In genomic region chr22:42892156-42892555, GRCh38 we compare ENCODE assay signal across 18 cellular contexts. TPM values are rescaled to one million over a fixed set of nuclear protein-coding genes. Genes with fewer than 3 reads are reported as not detected.
DNase-seq lines count a peak whose midpoint lies in the region; ATAC-seq, FAIRE-seq and TF ChIP-seq lines count a peak whose summit lies in the region.
"Had no signal": no experiment of that assay in that cellular context is flagged by ENCODE, and none has a peak within 500 bp of the region (broad histone marks: within the 10 kb centered on the region; RNA-seq: fewer than 3 reads in every experiment).

No MANE protein-coding gene starts in this region.

- no peak for TF ChIP-seq CTCF in heart left ventricle (IDR thresholded peaks at IDR 0.05)

- no peak for DNase-seq in activated naive CD4-positive, alpha-beta T cell treated with anti-CD3 and anti-CD28 coated beads, Interleukin-2, amount 50 U/mL, for 16 hours
- DNase-seq in heart left ventricle (no peak), urothelium cell line (ENCODE audit: low spot score) (no peak), NCI-H1930 (lab: John Stamatoyannopoulos, UW) (no peak), DMS79 (lab: John Stamatoyannopoulos, UW) (no peak), ureter (ENCODE audit: low spot score) (no peak)
- DNase-seq in natural killer cell treated with Interleukin-12 subunit alpha and Interleukin-12 subunit beta and Interleukin-15 and Interleukin-18, amount 100 ng/mL, for 72 hours (ENCODE audit: low spot score), result no peak
- DNase-seq: activated CD4-positive, alpha-beta T cell treated with anti-CD3 and anti-CD28 coated beads, Interleukin-2, amount 50 U/mL, for 4 hours; erythroblast; HCEC 1CT; IMR-90; NCI-H526 treated with DMSO at 0.1 percent for 48 hours; PC-9 had no signal

- no peaks in the 10 kb centered on the region for H3K9me3 Mint-ChIP-seq in activated naive CD4-positive, alpha-beta T cell treated with anti-CD3 and anti-CD28 coated beads, Interleukin-2, amount 50 U/mL, for 24 hours
- H3K9me3 Mint-ChIP-seq in natural killer cell treated with Interleukin-12 subunit alpha and Interleukin-12 subunit beta and Interleukin-15 and Interleukin-18, amount 100 ng/mL, for 72 hours, result no peaks in the 10 kb centered on the region
- H3K9me3 Mint-ChIP-seq: activated T-helper 1 cell treated with anti-CD3 and anti-CD28 coated beads, Interleukin-12 subunit alpha, Interleukin-12 subunit beta, Interleukin-2, Interleukin-4 antibody, amounts not matched to agents 30 ng/mL and 10 ng/mL and 1 ng/mL, durations not matched to agents 14 hours and 24 hours and 36 hours had no signal

- no peaks in the 10 kb centered on the region for H3K27me3 ChIP-seq in heart left ventricle

- H3K4me1 ChIP-seq in heart left ventricle, result peaks cover 0 to 90% (median 51%) of the 10 kb centered on the region in 12 donors
- H3K4me1 ChIP-seq: A549 had no signal

- peak overlapping the region; percentile 46 for H3K27ac Mint-ChIP-seq in activated naive CD4-positive, alpha-beta T cell treated with anti-CD3 and anti-CD28 coated beads, Interleukin-2, amount 50 U/mL, for 24 hours
- H3K27ac Mint-ChIP-seq in natural killer cell treated with Interleukin-12 subunit alpha and Interleukin-12 subunit beta and Interleukin-15 and Interleukin-18, amount 100 ng/mL, for 72 hours, result peak overlapping the region; percentile 72 to 88
- H3K27ac Mint-ChIP-seq: activated T-helper 1 cell treated with anti-CD3 and anti-CD28 coated beads, Interleukin-12 subunit alpha, Interleukin-12 subunit beta, Interleukin-2, Interleukin-4 antibody, amounts not matched to agents 30 ng/mL and 10 ng/mL and 1 ng/mL, durations not matched to agents 14 hours and 24 hours and 36 hours had no signal

- peaks cover 0 to 62% (median 35%) of the 10 kb centered on the region in 9 donors for H3K36me3 ChIP-seq in heart left ventricle

- no peak for TF ChIP-seq POLR2A in heart left ventricle (IDR thresholded peaks at IDR 0.05)

- peak; percentile 5 for FAIRE-seq in urothelium cell line (lab: Jason Lieb, UNC)
- FAIRE-seq: A549, islet of Langerhans had no signal

- no peaks in the 10 kb centered on the region for H3K27me3 Mint-ChIP-seq in activated naive CD4-positive, alpha-beta T cell treated with anti-CD3 and anti-CD28 coated beads, Interleukin-2, amount 50 U/mL, for 24 hours
- H3K27me3 Mint-ChIP-seq in natural killer cell treated with Interleukin-12 subunit alpha and Interleukin-12 subunit beta and Interleukin-15 and Interleukin-18, amount 100 ng/mL, for 72 hours, result no peaks in the 10 kb centered on the region

- peak; percentile 3 to 12 (median 9) for ATAC-seq in heart left ventricle
- ATAC-seq in natural killer cell treated with Interleukin-12 subunit alpha and Interleukin-12 subunit beta and Interleukin-15 and Interleukin-18, amount 100 ng/mL, for 72 hours, result peak; percentile 36 to 54
- ATAC-seq: A549 had no signal

- H3K4me3 Mint-ChIP-seq in activated naive CD4-positive, alpha-beta T cell treated with anti-CD3 and anti-CD28 coated beads, Interleukin-2, amount 50 U/mL, for 24 hours, result no peak overlapping the region
- H3K4me3 Mint-ChIP-seq in natural killer cell treated with Interleukin-12 subunit alpha and Interleukin-12 subunit beta and Interleukin-15 and Interleukin-18, amount 100 ng/mL, for 72 hours, result no peak overlapping the region
- H3K4me3 Mint-ChIP-seq: activated T-helper 1 cell treated with anti-CD3 and anti-CD28 coated beads, Interleukin-12 subunit alpha, Interleukin-12 subunit beta, Interleukin-2, Interleukin-4 antibody, amounts not matched to agents 30 ng/mL and 10 ng/mL and 1 ng/mL, durations not matched to agents 14 hours and 24 hours and 36 hours had no signal

- 41 to 65% (median 51%) methylated on average over 9 of the region's 9 CpGs for WGBS in heart left ventricle, 4 donors

- no peaks in the 10 kb centered on the region for H3K9me3 ChIP-seq in heart left ventricle
- H3K9me3 ChIP-seq: A549 had no signal

- H3K4me3 ChIP-seq in heart left ventricle, result no peak overlapping the region
- H3K4me3 ChIP-seq: A549, coronary artery, PC-9 had no signal

- intact Hi-C loops in heart left ventricle (cut with DNase I), result no loop called here

- H3K27ac ChIP-seq in heart left ventricle, result peak overlapping the region in 11 of 12 donors; percentile 30 to 86 (median 73)
- H3K27ac ChIP-seq: A549, coronary artery, PC-9 had no signal

- peaks cover 47% of the 10 kb centered on the region for H3K4me1 Mint-ChIP-seq in activated naive CD4-positive, alpha-beta T cell treated with anti-CD3 and anti-CD28 coated beads, Interleukin-2, amount 50 U/mL, for 24 hours
- peaks cover 53 to 78% of the 10 kb centered on the region in 2 donors for H3K4me1 Mint-ChIP-seq in natural killer cell treated with Interleukin-12 subunit alpha and Interleukin-12 subunit beta and Interleukin-15 and Interleukin-18, amount 100 ng/mL, for 72 hours (ENCODE audit: low read depth in 2 of 2)

- peaks cover 3% of the 10 kb centered on the region for H3K36me3 Mint-ChIP-seq in activated naive CD4-positive, alpha-beta T cell treated with anti-CD3 and anti-CD28 coated beads, Interleukin-2, amount 50 U/mL, for 24 hours
- H3K36me3 Mint-ChIP-seq in natural killer cell treated with Interleukin-12 subunit alpha and Interleukin-12 subunit beta and Interleukin-15 and Interleukin-18, amount 100 ng/mL, for 72 hours, result peaks cover 6% of the 10 kb centered on the region

RNA-seq across cellular contexts. Expression of gene ARFGAP3, which starts 35.1 kb away (rescaled TPM):
- 10 to 100 TPM; 15.4 to 30.9 (median 25.1) TPM for total RNA-seq in heart left ventricle
- polyA plus RNA-seq in heart left ventricle, result 10 to 100 TPM; 13.3 to 34.0 TPM
- total RNA-seq in natural killer cell treated with Interleukin-12 subunit alpha and Interleukin-12 subunit beta and Interleukin-15 and Interleukin-18, amount 100 ng/mL, for 72 hours, result 10 to 100 TPM; 28.3 to 50.4 TPM
- 32.8 TPM for total RNA-seq in ureter
